8 cellular contexts compared by ENCODE assay signal in the genomic region with DNA sequence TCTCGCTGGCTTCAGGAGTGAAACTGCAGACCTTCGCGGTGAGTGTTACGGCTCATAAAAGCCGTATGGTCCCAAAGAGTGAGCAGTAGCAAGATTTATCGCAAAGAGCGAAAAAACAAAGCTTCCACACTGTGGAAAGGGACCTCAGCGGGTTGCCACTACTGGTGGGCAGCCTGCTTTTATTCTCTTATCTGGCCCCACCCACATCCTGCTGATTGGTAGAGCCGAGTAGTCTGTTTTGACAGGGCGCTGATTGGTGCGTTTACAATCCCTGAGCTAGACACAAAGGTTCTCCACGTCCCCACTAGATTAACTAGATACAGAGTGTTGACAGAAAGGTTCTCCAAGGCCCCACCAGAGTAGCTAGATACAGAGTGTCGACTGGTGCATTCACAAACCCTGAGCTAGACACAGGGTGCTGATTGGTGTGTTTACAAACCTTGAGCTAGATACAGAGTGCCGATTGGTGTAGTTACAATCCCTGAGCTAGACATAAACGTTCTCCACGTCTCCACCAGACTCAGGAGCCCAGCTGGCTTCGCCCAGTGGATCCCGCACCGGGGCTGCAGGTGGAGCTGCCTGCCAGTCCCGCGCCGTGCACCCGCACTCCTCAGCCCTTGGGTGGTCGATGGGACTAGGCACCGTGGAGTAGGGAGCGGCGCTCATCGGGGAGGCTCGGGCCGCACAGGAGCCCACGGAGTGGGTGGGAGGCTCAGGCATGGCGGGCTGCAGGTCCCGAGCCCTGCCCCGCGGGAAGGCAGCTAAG. TPM values are rescaled to one million over a fixed set of nuclear protein-coding genes. Genes with fewer than 3 reads are reported as not detected.
A peak's percentile ranks its signal among the peaks of the same experiment; 100 is the strongest.
DNase-seq lines count a peak whose midpoint lies in the region; ATAC-seq and TF ChIP-seq lines count a peak whose summit lies in the region.
"Not testable (repeated sequence)": the region's sequence is repeated elsewhere in the genome, so short reads cannot be mapped to it uniquely, and the experiment has no call there.

No MANE protein-coding gene starts in this region.

- CTCF ChIA-PET in AG04449 (lab: Yijun Ruan, JAX); activated CD8-positive, alpha-beta memory T cell treated with anti-CD3 and anti-CD28 coated beads, Interleukin-2, amount 10 ng/mL, durations not matched to agents 7 days and 5 days (lab: Charles Lee): not testable (repeated sequence)
- CTCF ChIA-PET in PC-9 (lab: Charles Lee), result interaction anchor here (0.6 kb wide), 1 partner anchor 243 kb away, joined by 3 read pairs; no protein-coding TSS in a partner anchor

- H4K20me1 ChIP-seq in GM23248 (ENCODE audit: insufficient read depth); PC-9 (ENCODE audit: insufficient read depth): not testable (repeated sequence)

- peak overlapping the region; percentile 84 for H3K27ac Mint-ChIP-seq in activated CD8-positive, alpha-beta memory T cell treated with anti-CD3 and anti-CD28 coated beads, Interleukin-2, amount 10 ng/mL, durations not matched to agents 7 days and 5 days

- H3K27ac ChIP-seq in GM23248, PC-9, foreskin keratinocyte: not testable (repeated sequence)
- H3K27ac ChIP-seq in breast epithelium, result peak overlapping the region; percentile 91 to 95

- peaks cover 20% of the 10 kb centered on the region for H3K36me3 Mint-ChIP-seq in activated CD8-positive, alpha-beta memory T cell treated with anti-CD3 and anti-CD28 coated beads, Interleukin-2, amount 10 ng/mL, durations not matched to agents 7 days and 5 days

- peak overlapping the region; percentile 75 for H3K4me2 ChIP-seq in GM23248 (ENCODE audit: unreplicated experiment)
- peak overlapping the region; percentile 68 for H3K4me2 ChIP-seq in PC-9

- POLR2A ChIA-PET in AG04449 (lab: Yijun Ruan, JAX), result not testable (repeated sequence)
- POLR2A ChIA-PET in PC-9 (lab: Charles Lee; ENCODE audit: unreplicated experiment), result interaction anchor here (0.6 to 0.7 kb wide), 2 partner anchors 83 to 95 kb away, joined by 4 to 5 read pairs; a partner anchor contains a TSS

- H3K9me3 Mint-ChIP-seq in activated CD8-positive, alpha-beta memory T cell treated with anti-CD3 and anti-CD28 coated beads, Interleukin-2, amount 10 ng/mL, durations not matched to agents 7 days and 5 days (ENCODE audit: low read depth), result not testable (repeated sequence)

- not testable (repeated sequence) for BruUV-seq in PC-9 (replicated peaks; lab: Mats Ljungman, UMichigan)

- intact Hi-C loops in PC-9 (cut with micrococcal nuclease; ENCODE audit: unreplicated experiment), result loop anchor here (2.0 kb wide), 2 partner anchors 83 to 97 kb away; a partner anchor contains a TSS
- intact Hi-C loops in breast epithelium (cut with DNase I; ENCODE audit: low total_unique reads); mucosa of descending colon (cut with DNase I, micrococcal nuclease): not testable (repeated sequence)

- H3K9me3 ChIP-seq in GM23248 (ENCODE audit: low read depth); PC-9 (ENCODE audit: insufficient read depth, low read depth); breast epithelium; mucosa of descending colon: not testable (repeated sequence)

- H3K4me1 ChIP-seq in GM23248 (ENCODE audit: insufficient read depth); PC-9 (replicated peaks; ENCODE audit: insufficient read depth); breast epithelium; foreskin keratinocyte; mucosa of descending colon (ENCODE audit: low read depth): not testable (repeated sequence)

- not testable (repeated sequence) for H3K27me3 Mint-ChIP-seq in activated CD8-positive, alpha-beta memory T cell treated with anti-CD3 and anti-CD28 coated beads, Interleukin-2, amount 10 ng/mL, durations not matched to agents 7 days and 5 days

- peak overlapping the region; percentile 98 for H3K4me3 ChIP-seq in AG04449 (ENCODE audit: low read depth, low read length)
- peak overlapping the region; percentile 77 for H3K4me3 ChIP-seq in GM23248
- peak overlapping the region; percentile 77 for H3K4me3 ChIP-seq in PC-9
- H3K4me3 ChIP-seq in breast epithelium, result peak overlapping the region; percentile 80 to 96 (median 91)
- H3K4me3 ChIP-seq in mucosa of descending colon, result peak overlapping the region; percentile 90
- H3K4me3 ChIP-seq in skeletal muscle cell (ENCODE audit: low read depth, low read length), result peak overlapping the region; percentile 96

- peaks cover 40% of the 10 kb centered on the region for H3K4me1 Mint-ChIP-seq in activated CD8-positive, alpha-beta memory T cell treated with anti-CD3 and anti-CD28 coated beads, Interleukin-2, amount 10 ng/mL, durations not matched to agents 7 days and 5 days

- H2AFZ ChIP-seq in GM23248 (peak overlapping the region; percentile 99), PC-9 (peak overlapping the region; percentile 96; the same call in 1 of the 2 replicates)

- TF ChIP-seq POLR2A in breast epithelium (IDR thresholded peaks at IDR 0.05), result not testable (repeated sequence)

- not testable (repeated sequence) for H3K36me3 ChIP-seq in GM23248 (ENCODE audit: low read depth); PC-9 (ENCODE audit: low read depth); breast epithelium; mucosa of descending colon (ENCODE audit: low read depth)

- H3K9me2 ChIP-seq in GM23248 (ENCODE audit: insufficient read depth); PC-9 (ENCODE audit: insufficient read depth): not testable (repeated sequence)

- H3K79me2 ChIP-seq in GM23248 (ENCODE audit: insufficient read depth), result peaks cover 78% of the 10 kb centered on the region
- H3K79me2 ChIP-seq in PC-9 (ENCODE audit: low read depth), result peaks cover 46% of the 10 kb centered on the region

- not testable (repeated sequence) for DNase-seq in AG04449 (ENCODE audit: low read depth, low spot score); GM23248; PC-9; breast epithelium (ENCODE audit: low spot score in 2 of 2); skeletal muscle cell (ENCODE audit: low read depth)
- peak; percentile 68 for DNase-seq in activated CD8-positive, alpha-beta memory T cell treated with anti-CD3 and anti-CD28 coated beads, Interleukin-2, amount 10 ng/mL, durations not matched to agents 7 days and 5 days
- peak in 1 of 2 donors; percentile 2 for DNase-seq in foreskin keratinocyte
- DNase-seq in mucosa of descending colon, result peak; percentile 20 to 61 (median 42)

- TF ChIP-seq CTCF in AG04449 (IDR thresholded peaks at IDR 0.05; ENCODE audit: insufficient read depth, low read length, missing control alignments); PC-9 (conservative IDR thresholded peaks at IDR 0.05); breast epithelium (IDR thresholded peaks at IDR 0.05); mucosa of descending colon (IDR thresholded peaks at IDR 0.05): not testable (repeated sequence)
- TF ChIP-seq CTCF in foreskin keratinocyte (conservative IDR thresholded peaks at IDR 0.05), result peak; percentile 20

- H3K9ac ChIP-seq in GM23248, result peak overlapping the region; percentile 90

- not testable (repeated sequence) for H3K27me3 ChIP-seq in GM23248 (replicated peaks; ENCODE audit: insufficient read depth); PC-9 (ENCODE audit: insufficient read depth, low read depth); breast epithelium; foreskin keratinocyte

- 54 to 76% methylated on average over 20 to 33 of the region's 35 CpGs for WGBS in GM23248 (ENCODE audit: low coverage in 1 of 2, low lambda C conversion rate in 2 of 2, missing lambda C conversion rate in 2 of 2), 2 experiments

- not testable (repeated sequence) for ATAC-seq in activated CD8-positive, alpha-beta memory T cell treated with anti-CD3 and anti-CD28 coated beads, Interleukin-2, amount 10 ng/mL, durations not matched to agents 7 days and 5 days; foreskin keratinocyte; mucosa of descending colon

- H3F3A ChIP-seq in GM23248 (ENCODE audit: insufficient read depth); PC-9 (ENCODE audit: insufficient read depth, low read depth): not testable (repeated sequence)

- peak overlapping the region; percentile 79 for H3K4me3 Mint-ChIP-seq in activated CD8-positive, alpha-beta memory T cell treated with anti-CD3 and anti-CD28 coated beads, Interleukin-2, amount 10 ng/mL, durations not matched to agents 7 days and 5 days

- in situ Hi-C loops in GM23248 (cut with MboI), result not testable (repeated sequence)

RNA-seq across cellular contexts. Expression of a gene that starts 1.2 kb away (rescaled TPM):
- 20.9 and 21.8 TPM in 2 replicates for total RNA-seq in GM23248 (2014; rRNA removed; shearing (Covaris generic))
- polyA plus RNA-seq in GM23248 (2016; fragmentation: Nextera tagmentation; extraction: Ambion mirVana) (13.7 and 14.2 TPM in 2 replicates), foreskin keratinocyte (7.9 and 8.7 TPM in 2 replicates)
- total RNA-seq in PC-9 (2021) (19.0 and 21.4 TPM in 2 replicates), breast epithelium (10 to 100 TPM; 18.9 to 50.9 (median 37.7) TPM), foreskin keratinocyte (12.9 and 15.8 TPM in 2 replicates), mucosa of descending colon (10 to 100 TPM; 24.6 to 30.6 (median 27.9) TPM)
- 10 to 100 TPM; 19.9 to 24.6 TPM for total RNA-seq in activated CD8-positive, alpha-beta memory T cell treated with anti-CD3 and anti-CD28 coated beads, Interleukin-2, amount 10 ng/mL, durations not matched to agents 7 days and 5 days

RNA-seq across cellular contexts. Expression of a gene that starts 1.4 kb away (rescaled TPM):
- total RNA-seq in GM23248 (2014; rRNA removed; shearing (Covaris generic)), result 3.4 and 3.5 TPM in 2 replicates
- polyA plus RNA-seq in GM23248 (2016; fragmentation: Nextera tagmentation; extraction: Ambion mirVana) (3.5 and 4.1 TPM in 2 replicates), foreskin keratinocyte (1.7 and 2.1 TPM in 2 replicates)
- total RNA-seq in PC-9 (2021) (10.4 and 12.4 TPM in 2 replicates), breast epithelium (10 to 100 TPM in 1 of 3 donors, 1 to 10 TPM in 2; 7.9 to 11.1 (median 8.5) TPM), foreskin keratinocyte (5.9 and 6.3 TPM in 2 replicates), mucosa of descending colon (10 to 100 TPM; 15.2 to 24.2 (median 16.6) TPM)
- total RNA-seq in activated CD8-positive, alpha-beta memory T cell treated with anti-CD3 and anti-CD28 coated beads, Interleukin-2, amount 10 ng/mL, durations not matched to agents 7 days and 5 days, result 10 to 100 TPM; 21.0 to 23.7 TPM
